ENCODE assay signal across 17 cellular contexts in genomic region chr20:6814945-6815344, GRCh38. TPM values are rescaled to one million over a fixed set of nuclear protein-coding genes. Genes with fewer than 3 reads are reported as not detected.
DNase-seq lines count a peak whose midpoint lies in the region; ATAC-seq and TF ChIP-seq lines count a peak whose summit lies in the region.
"Had no signal": no experiment of that assay in that cellular context is flagged by ENCODE, and none has a peak within 500 bp of the region (broad histone marks: within the 10 kb centered on the region; RNA-seq: fewer than 3 reads in every experiment).

No MANE protein-coding gene starts in this region.

- H3K9ac ChIP-seq in HUES6 (ENCODE audit: low read length), result no peak overlapping the region
- H3K9ac ChIP-seq: BLaER1 had no signal

- TF ChIP-seq CTCF in fibroblast of the aortic adventitia (IDR thresholded peaks at IDR 0.05; ENCODE audit: insufficient read depth, low read length), result no peak

- peaks cover 51% of the 10 kb centered on the region for H3K4me1 ChIP-seq in HUES6 (ENCODE audit: control insufficient read depth, insufficient read depth, low read length)
- H3K4me1 ChIP-seq: BLaER1 had no signal

- H3K4me3 ChIP-seq in H7 (ENCODE audit: insufficient read depth, low read depth, low read length) (no peak overlapping the region), HUES6 (ENCODE audit: low read depth, low read length) (peak overlapping the region; percentile 11; the same call in 1 of the 2 replicates), fibroblast of the aortic adventitia (ENCODE audit: low read depth, low read length) (no peak overlapping the region)
- H3K4me3 ChIP-seq: BLaER1 had no signal

- H3K27me3 ChIP-seq in H7 (ENCODE audit: control insufficient read depth, insufficient read depth, low read length) (no peaks in the 10 kb centered on the region), HUES6 (ENCODE audit: control insufficient read depth, insufficient read depth, low read length) (no peaks in the 10 kb centered on the region)

- H3K36me3 ChIP-seq in H7 (replicated peaks; ENCODE audit: control insufficient read depth, insufficient read depth, low read length), result no peaks in the 10 kb centered on the region
- H3K36me3 ChIP-seq in HUES6 (ENCODE audit: control insufficient read depth, insufficient read depth, low read length), result no peaks in the 10 kb centered on the region
- H3K36me3 ChIP-seq: BLaER1 had no signal

- no peak overlapping the region for H3K27ac ChIP-seq in HUES6 (ENCODE audit: low read depth, low read length)
- H3K27ac ChIP-seq: BLaER1, HL-60 had no signal

- H3K9me3 ChIP-seq in HUES6 (ENCODE audit: control insufficient read depth, insufficient read depth, low read depth, low read length), result no peaks in the 10 kb centered on the region
- H3K9me3 ChIP-seq: BLaER1 had no signal

- peak; percentile 22 for DNase-seq in H7
- peak; percentile 5 for DNase-seq in fibroblast of the aortic adventitia (ENCODE audit: low read depth)
- DNase-seq in iPS-NIHi11 (ENCODE audit: low spot score), result peak; percentile 28
- DNase-seq in left lobe of liver (ENCODE audit: low spot score), result no peak
- DNase-seq in COLO668 (lab: John Stamatoyannopoulos, UW; ENCODE audit: unreplicated experiment), result no peak
- DNase-seq in NOMO-1 (lab: John Stamatoyannopoulos, UW; ENCODE audit: unreplicated experiment in 2 of 2), result no peak
- DNase-seq: 8988T; Calu3; CD4-positive, alpha-beta memory T cell; DMS79 treated with DMSO at 0.1 percent for 48 hours; GF-D8; KG1 had no signal

- ATAC-seq in left lobe of liver (no peak), HG03139 (IDR thresholded peaks at IDR 0.05; ENCODE audit: unreplicated experiment) (no peak)

RNA-seq across cellular contexts. Expression of gene BMP2, which starts 47.5 kb away (rescaled TPM):
- total RNA-seq in H7 (2014; rRNA removed; shearing (Covaris generic)), result 5.9 and 13.0 TPM in 2 replicates
- total RNA-seq in fibroblast of the aortic adventitia (ENCODE audit: low replicate concordance) (10.6 and 12.3 TPM in 2 replicates), left lobe of liver (2.1 TPM)
- total RNA-seq: A673; CD4-positive, alpha-beta memory T cell had no signal

Comparison
In these comparisons a context has a peak if more than half of its experiments do, and no peak if none do; other contexts are left out.
1. DNase-seq: peak in H7 (single experiment), fibroblast of the aortic adventitia (single experiment) and iPS-NIHi11 (single experiment); none in left lobe of liver (single experiment), COLO668 (single experiment) and NOMO-1 (0 of 2).